ENCODE assay signal across 1 cellular context in genomic region chr11:58560842-58561241, GRCh38.
TF ChIP-seq lines count a peak whose summit lies in the region.

No MANE protein-coding gene starts in this region.

TF ChIP-seq in HepG2, 621 proteins besides CTCF, POLR2A, EP300 and RAD21:
- TF ChIP-seq CREB1 (IDR thresholded peaks at IDR 0.05) (no peak), CREB1 (CRISPR knock-in tag; IDR thresholded peaks at IDR 0.05) (no peak), GTF2F1 (IDR thresholded peaks at IDR 0.05; ENCODE audit: low read length) (no peak), SMAD9 (CRISPR knock-in tag; IDR thresholded peaks at IDR 0.05) (no peak), ZNF850 (CRISPR knock-in tag; conservative IDR thresholded peaks at IDR 0.05) (no peak)
- TF ChIP-seq, protein P1, sequence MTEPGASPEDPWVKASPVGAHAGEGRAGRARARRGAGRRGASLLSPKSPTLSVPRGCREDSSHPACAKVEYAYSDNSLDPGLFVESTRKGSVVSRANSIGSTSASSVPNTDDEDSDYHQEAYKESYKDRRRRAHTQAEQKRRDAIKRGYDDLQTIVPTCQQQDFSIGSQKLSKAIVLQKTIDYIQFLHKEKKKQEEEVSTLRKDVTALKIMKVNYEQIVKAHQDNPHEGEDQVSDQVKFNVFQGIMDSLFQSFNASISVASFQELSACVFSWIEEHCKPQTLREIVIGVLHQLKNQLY (CRISPR knock-in tag; IDR thresholded peaks at IDR 0.05): no peak
